In genomic region chr6:3315068-3315467, GRCh38 we compare ENCODE assay signal across 22 cellular contexts.
"Had no signal": no experiment of that assay in that cellular context is flagged by ENCODE, and none has a peak within 500 bp of the region (broad histone marks: within the 10 kb centered on the region; RNA-seq: fewer than 3 reads in every experiment).

No MANE protein-coding gene starts in this region.

- H3K27me3 Mint-ChIP-seq: type B pancreatic cell had no signal

- H3K27ac ChIP-seq: esophagus squamous epithelium, lower lobe of right lung, ovary, right lobe of liver, stomach, thyroid gland had no signal

- H3K36me3 ChIP-seq: lower lobe of right lung, ovary, thyroid gland had no signal

- H3K4me1 ChIP-seq: right lobe of liver, stomach had no signal

- H3K4me3 Mint-ChIP-seq: dendritic cell treated with granulocyte-macrophage colony-stimulating factor and Interleukin-4, amounts not matched to agents 40 ng/mL and 50 ng/mL, for 4 days; natural killer cell; stimulated activated effector memory CD8-positive, alpha-beta T cell treated with anti-CD3 and anti-CD28 coated beads, Interleukin-12 subunit alpha, Interleukin-12 subunit beta, amount 100 ng/mL, for 72 hours; type B pancreatic cell had no signal

- H3K4me2 ChIP-seq: smooth muscle cell had no signal

- H3K9me3 ChIP-seq: esophagus squamous epithelium, lower lobe of right lung, ovary, right lobe of liver, stomach, thyroid gland had no signal

- H3K9me3 Mint-ChIP-seq: dendritic cell treated with granulocyte-macrophage colony-stimulating factor and Interleukin-4, amounts not matched to agents 40 ng/mL and 50 ng/mL, for 4 days; natural killer cell; stimulated activated effector memory CD8-positive, alpha-beta T cell treated with anti-CD3 and anti-CD28 coated beads, Interleukin-12 subunit alpha, Interleukin-12 subunit beta, amount 100 ng/mL, for 72 hours; type B pancreatic cell had no signal

- H3K27me3 ChIP-seq: esophagus squamous epithelium, ovary, right lobe of liver, stomach, thyroid gland had no signal

- H3K4me3 ChIP-seq: esophagus squamous epithelium, lower lobe of right lung, ovary, right lobe of liver, smooth muscle cell, stomach, thyroid gland had no signal

- H3K36me3 Mint-ChIP-seq: natural killer cell had no signal

- ATAC-seq: left ventricle myocardium superior; lower lobe of right lung; natural killer cell; right lobe of liver; stimulated activated effector memory CD8-positive, alpha-beta T cell treated with anti-CD3 and anti-CD28 coated beads, Interleukin-12 subunit alpha, Interleukin-12 subunit beta, amount 100 ng/mL, for 72 hours had no signal

- FAIRE-seq: colon, endothelial cell of umbilical vein, keratinocyte had no signal

- H3K27ac Mint-ChIP-seq: dendritic cell treated with granulocyte-macrophage colony-stimulating factor and Interleukin-4, amounts not matched to agents 40 ng/mL and 50 ng/mL, for 4 days; natural killer cell; stimulated activated effector memory CD8-positive, alpha-beta T cell treated with anti-CD3 and anti-CD28 coated beads, Interleukin-12 subunit alpha, Interleukin-12 subunit beta, amount 100 ng/mL, for 72 hours; type B pancreatic cell had no signal

- DNase-seq: cerebellar nuclear complex; effector CD8-positive, alpha-beta T cell; esophagus squamous epithelium; foreskin melanocyte; left ventricle myocardium superior; lower lobe of right lung; natural killer cell; occipital lobe; ovary; stimulated activated CD4-positive, alpha-beta T cell treated with anti-CD3 and anti-CD28 coated beads, Interleukin-2, amount 100 ng/mL, for 24 hours; stimulated activated CD4-positive, alpha-beta T cell treated with anti-CD3 and anti-CD28 coated beads, Interleukin-4, amount 100 ng/mL, for 24 hours; stimulated activated naive CD4-positive, alpha-beta T cell treated with Interleukin-2 at 50 U/mL for 16 hours; stomach had no signal
